In genomic region chr3:188153498-188153948, GRCh38 we compare ENCODE assay signal across 8 cellular contexts. TPM values are rescaled to one million over a fixed set of nuclear protein-coding genes. Genes with fewer than 3 reads are reported as not detected.
DNase-seq lines count a peak whose midpoint lies in the region; ATAC-seq and TF ChIP-seq lines count a peak whose summit lies in the region.

No MANE protein-coding gene starts in this region.

- H3K27ac Mint-ChIP-seq in activated naive CD4-positive, alpha-beta T cell treated with anti-CD3 and anti-CD28 coated beads for 36 hours, result peak overlapping the region; percentile 70
- H3K27ac Mint-ChIP-seq in activated T-helper 2 cell treated with anti-CD3 and anti-CD28 coated beads, Interferon-gamma antibody, Interleukin-2, Interleukin-4, amounts not matched to agents 10 μg/mL and 5 μg/mL and 100 μg/mL, durations not matched to agents 14 hours and 24 hours and 36 hours, result peak overlapping the region; percentile 79
- peak overlapping the region; percentile 74 to 97 (median 90) for H3K27ac Mint-ChIP-seq in naive B cell

- peak overlapping the region; percentile 94 to 99 (median 98) for H3K27ac ChIP-seq in tibial nerve

- peak in 1 of 2 donors; percentile 56 for TF ChIP-seq POLR2A in tibial nerve (IDR thresholded peaks at IDR 0.05)

- WGBS in tibial nerve, 2 donors, result 0 to 1% methylated on average over 23 to 25 of the region's 25 CpGs

- H3K4me1 Mint-ChIP-seq in activated naive CD4-positive, alpha-beta T cell treated with anti-CD3 and anti-CD28 coated beads for 36 hours (ENCODE audit: low read depth), result peaks cover 49% of the 10 kb centered on the region
- H3K4me1 Mint-ChIP-seq in activated T-helper 2 cell treated with anti-CD3 and anti-CD28 coated beads, Interferon-gamma antibody, Interleukin-2, Interleukin-4, amounts not matched to agents 10 μg/mL and 5 μg/mL and 100 μg/mL, durations not matched to agents 14 hours and 24 hours and 36 hours (ENCODE audit: low read depth), result peaks cover 63% of the 10 kb centered on the region
- peaks cover 38 to 61% (median 56%) of the 10 kb centered on the region in 3 donors for H3K4me1 Mint-ChIP-seq in naive B cell

- peak; percentile 53 to 90 for TF ChIP-seq EP300 in tibial nerve (IDR thresholded peaks at IDR 0.05)

- peaks cover 0 to 48% (median 20%) of the 10 kb centered on the region in 4 donors for H3K4me1 ChIP-seq in tibial nerve

- CTCF ChIA-PET in activated naive CD4-positive, alpha-beta T cell treated with anti-CD3 and anti-CD28 coated beads for 36 hours (lab: Charles Lee), result interaction anchor here (0.9 to 1.5 kb wide), 4 partner anchors 11 to 415 kb away, joined by 3 to 4 read pairs (median 3); partner anchors contain the start of gene BCL6

- no peaks in the 10 kb centered on the region for H3K9me3 ChIP-seq in tibial nerve

- H3K36me3 ChIP-seq in tibial nerve, result no peaks in the 10 kb centered on the region

- H3K4me3 Mint-ChIP-seq in activated naive CD4-positive, alpha-beta T cell treated with anti-CD3 and anti-CD28 coated beads for 36 hours, result peak overlapping the region; percentile 83
- H3K4me3 Mint-ChIP-seq in activated T-helper 2 cell treated with anti-CD3 and anti-CD28 coated beads, Interferon-gamma antibody, Interleukin-2, Interleukin-4, amounts not matched to agents 10 μg/mL and 5 μg/mL and 100 μg/mL, durations not matched to agents 14 hours and 24 hours and 36 hours (ENCODE audit: low read depth), result peak overlapping the region; percentile 91
- H3K4me3 Mint-ChIP-seq in naive B cell, result peak overlapping the region; percentile 93 to 99 (median 96)

- intact Hi-C loops in activated naive CD4-positive, alpha-beta T cell treated with anti-CD3 and anti-CD28 coated beads for 36 hours (cut with micrococcal nuclease), result loop anchor here (1.0 to 10.0 kb wide), 5 partner anchors 170 to 761 kb away; no protein-coding TSS in a partner anchor
- intact Hi-C loops in activated T-helper 2 cell treated with anti-CD3 and anti-CD28 coated beads, Interferon-gamma antibody, Interleukin-2, Interleukin-4, amounts not matched to agents 10 μg/mL and 5 μg/mL and 100 μg/mL, durations not matched to agents 14 hours and 24 hours and 36 hours (cut with micrococcal nuclease), result loop anchor here (10.0 kb wide), 3 partner anchors 241 to 801 kb away; no protein-coding TSS in a partner anchor

- TF ChIP-seq CTCF in fibroblast of pulmonary artery (IDR thresholded peaks at IDR 0.05; ENCODE audit: low read length, missing control alignments) (no peak), tibial nerve (IDR thresholded peaks at IDR 0.05) (peak in 3 of 5 experiments; percentile 3 to 46 (median 11))

- ATAC-seq in HG03378 (IDR thresholded peaks at IDR 0.05; ENCODE audit: unreplicated experiment) (peak; percentile 18), naive B cell (ENCODE audit: low read depth in 2 of 2) (peak; percentile 17 to 19)

- no peaks in the 10 kb centered on the region for H3K27me3 Mint-ChIP-seq in activated naive CD4-positive, alpha-beta T cell treated with anti-CD3 and anti-CD28 coated beads for 36 hours (ENCODE audit: low read depth)
- H3K27me3 Mint-ChIP-seq in activated T-helper 2 cell treated with anti-CD3 and anti-CD28 coated beads, Interferon-gamma antibody, Interleukin-2, Interleukin-4, amounts not matched to agents 10 μg/mL and 5 μg/mL and 100 μg/mL, durations not matched to agents 14 hours and 24 hours and 36 hours (ENCODE audit: low read depth), result no peaks in the 10 kb centered on the region
- no peaks in the 10 kb centered on the region for H3K27me3 Mint-ChIP-seq in naive B cell

- peak; percentile 70 for DNase-seq in activated naive CD4-positive, alpha-beta T cell treated with anti-CD3 and anti-CD28 coated beads for 36 hours
- DNase-seq in activated naive CD4-positive, alpha-beta T cell treated with Interleukin-2 at 50 U/mL for 16 hours, result no peak
- peak; percentile 42 to 56 for DNase-seq in NOMO-1 (lab: John Stamatoyannopoulos, UW; ENCODE audit: unreplicated experiment in 2 of 2)
- DNase-seq in activated T-helper 2 cell treated with anti-CD3 and anti-CD28 coated beads, Interferon-gamma antibody, Interleukin-2, Interleukin-4, amounts not matched to agents 10 μg/mL and 5 μg/mL and 100 μg/mL, durations not matched to agents 14 hours and 24 hours and 36 hours (ENCODE audit: low spot score), result no peak
- DNase-seq in fibroblast of pulmonary artery (ENCODE audit: low read depth), result peak; percentile 97
- no peak for DNase-seq in naive B cell
- peak; percentile 70 to 74 for DNase-seq in tibial nerve (ENCODE audit: low spot score in 2 of 2)

- no peaks in the 10 kb centered on the region for H3K27me3 ChIP-seq in tibial nerve

- H3K9me3 Mint-ChIP-seq in activated naive CD4-positive, alpha-beta T cell treated with anti-CD3 and anti-CD28 coated beads for 36 hours, result no peaks in the 10 kb centered on the region
- H3K9me3 Mint-ChIP-seq in activated T-helper 2 cell treated with anti-CD3 and anti-CD28 coated beads, Interferon-gamma antibody, Interleukin-2, Interleukin-4, amounts not matched to agents 10 μg/mL and 5 μg/mL and 100 μg/mL, durations not matched to agents 14 hours and 24 hours and 36 hours, result peaks cover 7% of the 10 kb centered on the region
- H3K9me3 Mint-ChIP-seq in naive B cell, result peaks cover 0 to 3% (median 0%) of the 10 kb centered on the region in 7 donors

- H3K4me3 ChIP-seq in fibroblast of pulmonary artery (replicated peaks; ENCODE audit: low read depth, low read length) (peak overlapping the region; percentile 85), tibial nerve (peak overlapping the region; percentile 87 to 96 (median 94))

- peaks cover 1% of the 10 kb centered on the region for H3K36me3 Mint-ChIP-seq in activated naive CD4-positive, alpha-beta T cell treated with anti-CD3 and anti-CD28 coated beads for 36 hours (ENCODE audit: low read depth)
- peaks cover 22% of the 10 kb centered on the region for H3K36me3 Mint-ChIP-seq in activated T-helper 2 cell treated with anti-CD3 and anti-CD28 coated beads, Interferon-gamma antibody, Interleukin-2, Interleukin-4, amounts not matched to agents 10 μg/mL and 5 μg/mL and 100 μg/mL, durations not matched to agents 14 hours and 24 hours and 36 hours (ENCODE audit: low read depth)
- peaks cover 0 to 4% of the 10 kb centered on the region in 2 donors for H3K36me3 Mint-ChIP-seq in naive B cell

RNA-seq across cellular contexts. Expression of gene LPP, which starts 0.4 kb away (rescaled TPM):
- 10 to 100 TPM; 27.5 to 31.8 TPM for total RNA-seq in activated naive CD4-positive, alpha-beta T cell treated with anti-CD3 and anti-CD28 coated beads for 36 hours
- 54.5 and 59.0 TPM in 2 replicates for total RNA-seq in activated T-helper 2 cell treated with anti-CD3 and anti-CD28 coated beads, Interferon-gamma antibody, Interleukin-2, Interleukin-4, amounts not matched to agents 10 μg/mL and 5 μg/mL and 100 μg/mL, durations not matched to agents 14 hours and 24 hours and 36 hours
- polyA plus RNA-seq in naive B cell (ENCODE audit: low read depth in 6 of 6), result 10 to 100 TPM in 5 of 6 donors, 1 to 10 TPM in 1; 9.6 to 58.6 (median 25.4) TPM
- 100 to 1,000 TPM; 183 to 293 (median 242) TPM for total RNA-seq in tibial nerve

Comparison
In these comparisons a context has a peak if more than half of its experiments do, and no peak if none do; other contexts are left out.
1. DNase-seq: peak in activated naive CD4-positive, alpha-beta T cell treated with anti-CD3 and anti-CD28 coated beads for 36 hours (single experiment), NOMO-1 (2 of 2), fibroblast of pulmonary artery (single experiment) and tibial nerve (2 of 2); none in activated naive CD4-positive, alpha-beta T cell treated with Interleukin-2 at 50 U/mL for 16 hours (single experiment), activated T-helper 2 cell treated with anti-CD3 and anti-CD28 coated beads, Interferon-gamma antibody, Interleukin-2, Interleukin-4, amounts not matched to agents 10 μg/mL and 5 μg/mL and 100 μg/mL, durations not matched to agents 14 hours and 24 hours and 36 hours (single experiment) and naive B cell (single experiment).
2. Peak in every context shown above with its lines, with median percentiles within 50 percentile points of each other: H3K27ac Mint-ChIP-seq and H3K4me3 Mint-ChIP-seq.